Comparison of ENCODE assay signal across 8 cellular contexts in the genomic region with DNA sequence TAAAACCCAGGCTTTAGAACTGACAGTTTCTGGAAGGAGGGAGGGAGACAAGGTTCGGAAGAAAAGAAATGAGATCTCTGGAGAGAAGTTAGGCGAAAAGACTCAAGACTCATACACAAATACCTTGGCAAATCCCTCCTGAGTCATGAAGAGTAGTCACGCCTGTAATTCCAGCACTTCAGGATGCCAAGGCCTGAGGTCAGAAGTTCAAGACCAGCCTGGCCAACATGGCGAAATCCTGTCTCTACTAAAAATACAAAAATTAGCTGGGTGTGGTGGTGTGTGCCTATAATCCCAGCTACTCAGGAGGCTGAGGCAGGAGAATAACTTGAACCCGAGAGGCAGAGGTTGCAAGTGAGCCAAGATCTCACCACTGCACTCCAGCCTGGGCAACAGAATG. TPM values are rescaled to one million over a fixed set of nuclear protein-coding genes. Genes with fewer than 3 reads are reported as not detected.
DNase-seq lines count a peak whose midpoint lies in the region; ATAC-seq and TF ChIP-seq lines count a peak whose summit lies in the region.
"Not testable (repeated sequence)": the region's sequence is repeated elsewhere in the genome, so short reads cannot be mapped to it uniquely, and the experiment has no call there.
"Had no signal": no experiment of that assay in that cellular context is flagged by ENCODE, and none has a peak within 500 bp of the region (broad histone marks: within the 10 kb centered on the region; RNA-seq: fewer than 3 reads in every experiment).

No MANE protein-coding gene starts in this region.

- not testable (repeated sequence) for TF ChIP-seq CTCF in brain microvascular endothelial cell (IDR thresholded peaks at IDR 0.05; ENCODE audit: low read depth, low read length, missing control alignments); foreskin fibroblast (IDR thresholded peaks at IDR 0.05; ENCODE audit: low read depth, low read length); retinal pigment epithelial cell (conservative IDR thresholded peaks at IDR 0.05; ENCODE audit: low read depth, low read length)

- not testable (repeated sequence) for H3K4me3 ChIP-seq in brain microvascular endothelial cell (ENCODE audit: low read depth, low read length); foreskin fibroblast (ENCODE audit: low read depth in 1 of 2, low read length in 2 of 2); retinal pigment epithelial cell (ENCODE audit: low read length)

- in situ Hi-C loops in brain microvascular endothelial cell (cut with HindIII; ENCODE audit: low pct_ligation_motif_present, low sequenced_read_pairs), result not testable (repeated sequence)

- ATAC-seq in esophagus mucosa, result peak; percentile 94

- H3K36me3 ChIP-seq in brain microvascular endothelial cell (replicated peaks), result not testable (repeated sequence)

- DNase-seq in EL (peak; percentile 41), HS-5 (ENCODE audit: low read depth) (peak; percentile 28), RKO (ENCODE audit: low spot score) (peak; percentile 42), brain microvascular endothelial cell (peak; percentile 18), foreskin fibroblast (peak; percentile 44 to 71), retinal pigment epithelial cell (ENCODE audit: low read depth) (peak; percentile 29)

- not testable (repeated sequence) for H3K27me3 ChIP-seq in brain microvascular endothelial cell (replicated peaks)

- H3K27ac ChIP-seq in brain microvascular endothelial cell, result not testable (repeated sequence)

RNA-seq across cellular contexts. Expression of a gene that starts 27.3 kb away (rescaled TPM):
- total RNA-seq in esophagus mucosa, result 0.48 TPM
- total RNA-seq: K562 had no signal
